In genomic region chr19:48608798-48609263, GRCh38 we compare ENCODE assay signal across 2 cellular contexts.
TF ChIP-seq lines count a peak whose summit lies in the region.

No MANE protein-coding gene starts in this region.

TF ChIP-seq in GM23338, 12 proteins besides CTCF, POLR2A, EP300 and RAD21:
- TF ChIP-seq POLR2AphosphoS5 (IDR thresholded peaks at IDR 0.05; ENCODE audit: low read depth): no peak
- TF ChIP-seq ZNF462 (CRISPR knock-in tag; IDR thresholded peaks at IDR 0.05): no peak
- no peak for TF ChIP-seq ZNF114 (CRISPR knock-in tag; IDR thresholded peaks at IDR 0.05)
- TF ChIP-seq EZH2phosphoT487 (IDR thresholded peaks at IDR 0.05; ENCODE audit: unreplicated experiment): no peak
- no peak for TF ChIP-seq JUNB (IDR thresholded peaks at IDR 0.05; ENCODE audit: unreplicated experiment)
- TF ChIP-seq STAT1 (IDR thresholded peaks at IDR 0.05; ENCODE audit: unreplicated experiment): no peak
- no peak for TF ChIP-seq REST (IDR thresholded peaks at IDR 0.05; ENCODE audit: unreplicated experiment)
- no peak for TF ChIP-seq EZH2 (IDR thresholded peaks at IDR 0.05; ENCODE audit: low read depth, unreplicated experiment)
- TF ChIP-seq ETS1 (IDR thresholded peaks at IDR 0.05): no peak
- no peak for TF ChIP-seq CREB1 (CRISPR knock-in tag; IDR thresholded peaks at IDR 0.05; ENCODE audit: low read depth)
- TF ChIP-seq ZNF331 (CRISPR knock-in tag; IDR thresholded peaks at IDR 0.05; ENCODE audit: low read depth): no peak
- TF ChIP-seq NANOG (IDR thresholded peaks at IDR 0.05; ENCODE audit: borderline replicate concordance): no peak

TF ChIP-seq in WTC11, 78 proteins besides CTCF, POLR2A, EP300 and RAD21:
- TF ChIP-seq EMX1 (CRISPR knock-in tag; IDR thresholded peaks at IDR 0.05) (no peak), ZNF423 (CRISPR knock-in tag; IDR thresholded peaks at IDR 0.05) (peak; percentile 66; the same call in 1 of the 2 replicates), SP1 (CRISPR knock-in tag; conservative IDR thresholded peaks at IDR 0.05) (0 out of 2 replicates have a peak, but pooled peaks have one; percentile 19), OVOL2 (CRISPR knock-in tag; IDR thresholded peaks at IDR 0.05; ENCODE audit: borderline replicate concordance) (no peak), ZBTB43 (CRISPR knock-in tag; IDR thresholded peaks at IDR 0.05) (no peak)
TF ChIP-seq in WTC11: peak in this region for 2.
